Comparison of ENCODE assay signal across 8 cellular contexts in the genomic region with DNA sequence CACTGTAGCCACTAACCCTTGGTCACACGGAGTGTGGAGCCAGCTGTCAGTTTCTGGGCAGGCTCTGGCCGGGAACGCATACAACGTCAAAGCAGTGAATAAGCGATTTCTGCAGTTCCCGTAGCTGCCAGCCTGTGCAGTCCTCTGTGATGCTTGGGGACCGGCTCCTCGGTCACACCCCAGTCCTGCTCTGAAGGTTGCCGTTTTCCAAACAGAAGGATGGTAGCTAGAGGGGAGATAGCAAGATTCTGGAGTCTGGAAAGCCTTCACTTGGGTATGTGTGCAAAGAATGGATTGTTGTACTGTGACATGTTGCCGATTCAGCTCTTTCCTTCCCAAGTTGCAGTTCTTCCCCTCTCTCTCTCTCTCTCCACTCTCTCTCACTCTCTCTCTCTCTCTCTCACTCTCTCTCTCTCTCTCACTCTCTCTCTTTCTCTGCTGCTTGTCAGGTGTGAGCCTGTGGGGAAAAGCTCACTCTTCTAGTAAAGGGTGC. TPM values are rescaled to one million over a fixed set of nuclear protein-coding genes. Genes with fewer than 3 reads are reported as not detected.
A peak's percentile ranks its signal among the peaks of the same experiment; 100 is the strongest.
DNase-seq lines count a peak whose midpoint lies in the region; ATAC-seq, FAIRE-seq and TF ChIP-seq lines count a peak whose summit lies in the region.

No MANE protein-coding gene starts in this region.

- no peaks in the 10 kb centered on the region for H3K79me2 ChIP-seq in endothelial cell of umbilical vein (ENCODE audit: control insufficient read depth, insufficient read depth, low read length)

- peak overlapping the region in 1 of 3 experiments; percentile 21 for H3K4me3 ChIP-seq in endothelial cell of umbilical vein (replicated peaks in 1 of 3; ENCODE audit: insufficient read depth in 1 of 3, low read depth in 1 of 3, low read length in 3 of 3)
- H3K4me3 ChIP-seq in mucosa of stomach (ENCODE audit: low read length) = no peak overlapping the region
- H3K4me3 ChIP-seq in thymus (ENCODE audit: low read length) = peak overlapping the region; percentile 61

- dilution Hi-C loops in endothelial cell of umbilical vein (cut with MboI; ENCODE audit: extremely low pct_ligation_motif_present, low sequenced_read_pairs) = no loop called here

- H3K27ac ChIP-seq in endothelial cell of umbilical vein (ENCODE audit: insufficient read depth, low read depth, low read length) (no peak overlapping the region), thymus (ENCODE audit: low read depth) (peak overlapping the region; percentile 98)

- ATAC-seq in GM21447 (IDR thresholded peaks at IDR 0.05; ENCODE audit: unreplicated experiment) = peak; percentile 48

- intact Hi-C loops in endothelial cell of umbilical vein (cut with micrococcal nuclease) = no loop called here

- CTCF ChIA-PET in endothelial cell of umbilical vein (lab: Charles Lee) = interaction anchor here (1.0 to 2.0 kb wide), 6 partner anchors 9 to 250 kb away, joined by 3 to 9 read pairs (median 3); no protein-coding TSS in a partner anchor

- no peak for TF ChIP-seq POLR2A in endothelial cell of umbilical vein (IDR thresholded peaks at IDR 0.05; ENCODE audit: low read depth, low read length)

- POLR2A ChIA-PET in endothelial cell of umbilical vein (lab: Charles Lee) = no interaction called here

- no peak for TF ChIP-seq CTCF in endothelial cell of umbilical vein (IDR thresholded peaks at IDR 0.05; ENCODE audit: extremely low read depth in 1 of 2, insufficient read depth in 1 of 2, low read depth in 1 of 2, low read length in 2 of 2)

- FAIRE-seq in endothelial cell of umbilical vein (lab: Jason Lieb, UNC) = peak; percentile 88

- H2AFZ ChIP-seq in endothelial cell of umbilical vein (ENCODE audit: low read depth, low read length) = peak overlapping the region; percentile 55

- H3K36me3 ChIP-seq in endothelial cell of umbilical vein (ENCODE audit: control insufficient read depth in 2 of 2, extremely low read depth in 1 of 2, insufficient read depth in 2 of 2, low read length in 2 of 2) = no peaks in the 10 kb centered on the region
- H3K36me3 ChIP-seq in mucosa of stomach (ENCODE audit: control insufficient read depth, insufficient read depth, low read length) = no peaks in the 10 kb centered on the region
- H3K36me3 ChIP-seq in thymus (ENCODE audit: control insufficient read depth, insufficient read depth) = no peaks in the 10 kb centered on the region

- H3K9me3 ChIP-seq in endothelial cell of umbilical vein (replicated peaks; ENCODE audit: control insufficient read depth, insufficient read depth, low read length) (no peaks in the 10 kb centered on the region), mucosa of stomach (ENCODE audit: control insufficient read depth, low read length) (no peaks in the 10 kb centered on the region), thymus (ENCODE audit: control insufficient read depth) (no peaks in the 10 kb centered on the region)

- DNase-seq in EH (ENCODE audit: low read depth) = peak; percentile 46
- DNase-seq in HuH-7 (ENCODE audit: low spot score) = peak; percentile 52
- peak; percentile 35 to 43 for DNase-seq in activated CD4-positive, alpha-beta T cell treated with anti-CD3 and anti-CD28 coated beads, Interleukin-2, amount 50 U/mL, for 4 hours
- DNase-seq in endothelial cell of umbilical vein (ENCODE audit: low read depth, low spot score) = peak; percentile 53
- no peak for DNase-seq in NCI-H69 (lab: John Stamatoyannopoulos, UW)

- H3K4me2 ChIP-seq in endothelial cell of umbilical vein (ENCODE audit: insufficient read depth, low read length) = peak overlapping the region; percentile 72

- H3K9me1 ChIP-seq in endothelial cell of umbilical vein (replicated peaks; ENCODE audit: control insufficient read depth, extremely low read depth, insufficient read depth, low read length) = no peaks in the 10 kb centered on the region

- no peaks in the 10 kb centered on the region for H3K27me3 ChIP-seq in endothelial cell of umbilical vein (ENCODE audit: control insufficient read depth in 2 of 2, insufficient read depth in 2 of 2, low read length in 2 of 2)
- no peaks in the 10 kb centered on the region for H3K27me3 ChIP-seq in mucosa of stomach (ENCODE audit: control insufficient read depth, insufficient read depth, low read length)
- no peaks in the 10 kb centered on the region for H3K27me3 ChIP-seq in thymus (ENCODE audit: control insufficient read depth, insufficient read depth)

- no TSS peak for BruUV-seq in endothelial cell of umbilical vein (replicated peaks; lab: Mats Ljungman, UMichigan)

- H3K4me1 ChIP-seq in endothelial cell of umbilical vein (ENCODE audit: control insufficient read depth, extremely low read depth, insufficient read depth, low read length) (peaks cover 22% of the 10 kb centered on the region), mucosa of stomach (ENCODE audit: control insufficient read depth, insufficient read depth, low read length) (peaks cover 36% of the 10 kb centered on the region), thymus (ENCODE audit: control insufficient read depth, insufficient read depth, low read length) (peaks cover 26% of the 10 kb centered on the region)

- H3K9ac ChIP-seq in endothelial cell of umbilical vein (replicated peaks; ENCODE audit: extremely low read depth, insufficient read depth, low read length) = no peak overlapping the region
- peak overlapping the region; percentile 33 for H3K9ac ChIP-seq in mucosa of stomach (ENCODE audit: low read length)

- no peaks in the 10 kb centered on the region for H4K20me1 ChIP-seq in endothelial cell of umbilical vein (replicated peaks; ENCODE audit: control insufficient read depth, extremely low read depth, insufficient read depth, low read length)

- 0% methylated on average over 10 of the region's 10 CpGs for WGBS in thymus

TF ChIP-seq in endothelial cell of umbilical vein, 7 proteins besides CTCF, POLR2A, EP300 and RAD21:
- TF ChIP-seq GATA2 (IDR thresholded peaks at IDR 0.05; ENCODE audit: insufficient read depth, insufficient read length, low read depth, low read length) (no peak), EZH2 (IDR thresholded peaks at IDR 0.05; ENCODE audit: borderline replicate concordance, low read depth, low read length, severe bottlenecking) (no peak), JUN (IDR thresholded peaks at IDR 0.05; ENCODE audit: borderline replicate concordance, insufficient read depth, insufficient read length, low read depth) (no peak), MYC (IDR thresholded peaks at IDR 0.05; ENCODE audit: low read depth, low read length) (no peak), FOS (IDR thresholded peaks at IDR 0.05; ENCODE audit: borderline replicate concordance, insufficient read depth, low read length) (no peak), POLR2AphosphoS5 (IDR thresholded peaks at IDR 0.05; ENCODE audit: insufficient read depth, low read depth, low read length) (no peak)
- TF ChIP-seq, protein P1, sequence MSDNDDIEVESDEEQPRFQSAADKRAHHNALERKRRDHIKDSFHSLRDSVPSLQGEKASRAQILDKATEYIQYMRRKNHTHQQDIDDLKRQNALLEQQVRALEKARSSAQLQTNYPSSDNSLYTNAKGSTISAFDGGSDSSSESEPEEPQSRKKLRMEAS (IDR thresholded peaks at IDR 0.05; ENCODE audit: insufficient read depth, insufficient read length) = no peak
TF ChIP-seq in endothelial cell of umbilical vein: peak in this region for 0.

RNA-seq across cellular contexts. Expression of gene C1QTNF9, which starts 38.7 kb away (rescaled TPM):
- total RNA-seq in endothelial cell of umbilical vein = not detected in 2 replicates
- polyA plus RNA-seq in endothelial cell of umbilical vein (not detected in 2 replicates), thymus (0.30 TPM)
- polyA plus RNA-seq in endothelial cell of umbilical vein (2011; cell fraction: cytosol; rRNA removed) = not detected in 2 replicates
- polyA plus RNA-seq in endothelial cell of umbilical vein (2011; cell fraction: nucleus; rRNA removed) = not detected in 2 replicates
- not detected in 2 replicates for polyA plus RNA-seq in endothelial cell of umbilical vein (2012)
- polyA minus RNA-seq in endothelial cell of umbilical vein = not detected in 2 replicates
- not detected for polyA minus RNA-seq in endothelial cell of umbilical vein (2011; cell fraction: cytosol; rRNA and poly(A)+ RNA removed)
- not detected in 2 replicates for polyA minus RNA-seq in endothelial cell of umbilical vein (2011; cell fraction: nucleus; rRNA and poly(A)+ RNA removed)
